ENCODE assay signal across 8 cellular contexts in genomic region chr20:56628873-56629463, GRCh38. TPM values are rescaled to one million over a fixed set of nuclear protein-coding genes. Genes with fewer than 3 reads are reported as not detected.
A peak's percentile ranks its signal among the peaks of the same experiment; 100 is the strongest.
DNase-seq lines count a peak whose midpoint lies in the region; ATAC-seq, FAIRE-seq and TF ChIP-seq lines count a peak whose summit lies in the region.

TFAP2C (plus strand) TSS chr20:56629306; CDS start chr20:56629545, 239 bp downstream.

- ATAC-seq in activated B cell treated with CpG ODN at 0.5 μM for 24 hours (ENCODE audit: low read depth) (peak; percentile 45), omental fat pad (ENCODE audit: low FRiP score) (peak; percentile 77), GM18498 (IDR thresholded peaks at IDR 0.05; ENCODE audit: unreplicated experiment) (no peak)

- POLR2A ChIA-PET in activated B cell treated with CpG ODN at 0.5 μM for 24 hours (lab: Charles Lee): no interaction called here

- CTCF ChIA-PET in activated B cell treated with CpG ODN at 0.5 μM for 24 hours (lab: Charles Lee): no interaction called here

- no peaks in the 10 kb centered on the region for H3K36me3 Mint-ChIP-seq in activated B cell treated with CpG ODN at 0.5 μM for 24 hours (ENCODE audit: low read depth)

- H3K4me3 Mint-ChIP-seq in activated B cell treated with CpG ODN at 0.5 μM for 24 hours: peak within 1 kb of the TSS; percentile 48

- no peak for TF ChIP-seq CTCF in activated B cell treated with CpG ODN at 0.5 μM for 24 hours (IDR thresholded peaks at IDR 0.05)
- TF ChIP-seq CTCF in omental fat pad (IDR thresholded peaks at IDR 0.05): no peak

- in situ Hi-C loops in Caki2 (cut with HindIII; ENCODE audit: low pct_unique_long_range_greater_than_20kb, low sequenced_read_pairs): no loop called here

- FAIRE-seq in GM12892 (lab: Jason Lieb, UNC): no peak

- H3K27ac Mint-ChIP-seq in activated B cell treated with CpG ODN at 0.5 μM for 24 hours: no peak within 1 kb of the TSS

- peaks cover 52% of the 10 kb centered on the region for H3K27me3 Mint-ChIP-seq in activated B cell treated with CpG ODN at 0.5 μM for 24 hours

- DNase-seq in Caki2 (ENCODE audit: low read depth) (peak; percentile 85), HUDEP-2 (lab: John Stamatoyannopoulos, UW; ENCODE audit: unreplicated experiment in 76 of 76) (peak in 73 of 76 experiments; percentile 7 to 89 (median 69)), activated B cell treated with CpG ODN at 0.5 μM for 24 hours (no peak), fibroblast of peridontal ligament (ENCODE audit: extremely low read depth) (peak; percentile 58), omental fat pad (ENCODE audit: low spot score) (peak; percentile 63), NAMALWA (ENCODE audit: low spot score) (no peak), GM12892 (ENCODE audit: insufficient read length) (no peak)

- H3K9me3 Mint-ChIP-seq in activated B cell treated with CpG ODN at 0.5 μM for 24 hours: no peaks in the 10 kb centered on the region

- H3K4me1 Mint-ChIP-seq in activated B cell treated with CpG ODN at 0.5 μM for 24 hours: peaks cover 15% of the 10 kb centered on the region

- intact Hi-C loops in activated B cell treated with CpG ODN at 0.5 μM for 24 hours (cut with micrococcal nuclease): no loop called here

- TF ChIP-seq POLR2A in GM12892 (IDR thresholded peaks at IDR 0.05; ENCODE audit: low read depth, low read length): no peak

RNA-seq across cellular contexts. Expression of gene TFAP2C, which starts in this region (rescaled TPM):
- 7.6 and 13.0 TPM in 2 replicates for total RNA-seq in Caki2 (2014; rRNA removed; shearing (Covaris generic); ENCODE audit: low replicate concordance)
- not detected in 2 replicates for total RNA-seq in activated B cell treated with CpG ODN at 0.5 μM for 24 hours
- 10 to 100 TPM in 2 of 4 donors, 1 to 10 TPM in 2; 2.7 to 13.7 (median 7.2) TPM for total RNA-seq in omental fat pad
- polyA plus RNA-seq in GM12892 (2012; ENCODE audit: missing spikeins): not detected

Comparison
In these comparisons a context has a peak if more than half of its experiments do, and no peak if none do; other contexts are left out.
1. Peak in ATAC-seq in activated B cell treated with CpG ODN at 0.5 μM for 24 hours; RNA of the gene not detected or under 1 TPM.
2. DNase-seq: peak in Caki2 (single experiment), HUDEP-2 (73 of 76), fibroblast of peridontal ligament (single experiment) and omental fat pad (single experiment); none in activated B cell treated with CpG ODN at 0.5 μM for 24 hours (single experiment), NAMALWA (single experiment) and GM12892 (single experiment).